In the genomic region with DNA sequence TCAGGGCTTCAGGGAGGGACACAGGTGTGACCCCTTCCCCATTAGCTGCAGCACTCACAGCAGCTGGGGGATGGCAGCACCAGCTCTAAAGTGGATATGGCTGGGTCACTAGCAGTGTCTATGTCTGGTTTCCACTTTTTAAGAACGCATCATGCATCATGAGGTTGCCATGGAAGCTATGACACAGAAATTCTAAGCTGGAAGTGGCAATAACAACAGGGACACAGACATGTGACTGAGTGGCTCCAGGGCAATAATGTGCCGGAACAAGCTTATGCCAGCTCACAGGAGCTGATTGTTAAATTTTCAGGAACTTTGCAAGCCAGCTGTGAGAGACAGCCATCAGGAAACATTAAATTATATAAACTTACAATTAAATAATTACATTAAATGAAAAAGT, we compare ENCODE assay signal across 23 cellular contexts. TPM values are rescaled to one million over a fixed set of nuclear protein-coding genes. Genes with fewer than 3 reads are reported as not detected.
A peak's percentile ranks its signal among the peaks of the same experiment; 100 is the strongest.
DNase-seq lines count a peak whose midpoint lies in the region; ATAC-seq and TF ChIP-seq lines count a peak whose summit lies in the region.
"Had no signal": no experiment of that assay in that cellular context is flagged by ENCODE, and none has a peak within 500 bp of the region (broad histone marks: within the 10 kb centered on the region; RNA-seq: fewer than 3 reads in every experiment).

No MANE protein-coding gene starts in this region.

- peaks cover 52% of the 10 kb centered on the region for H3K4me1 ChIP-seq in muscle layer of colon (ENCODE audit: insufficient read depth, low read length)
- H3K4me1 ChIP-seq: left lung had no signal

- intact Hi-C loops in activated naive CD4-positive, alpha-beta T cell treated with anti-CD3 and anti-CD28 coated beads for 36 hours (cut with micrococcal nuclease) = no loop called here

- no peaks in the 10 kb centered on the region for H3K9me3 ChIP-seq in muscle layer of colon (ENCODE audit: low read length)
- H3K9me3 ChIP-seq: left lung, testis had no signal

- H3K27me3 Mint-ChIP-seq in activated naive CD4-positive, alpha-beta T cell treated with anti-CD3 and anti-CD28 coated beads for 36 hours (ENCODE audit: low read depth) = peaks cover 9% of the 10 kb centered on the region

- no peaks in the 10 kb centered on the region for H3K36me3 ChIP-seq in muscle layer of colon (ENCODE audit: insufficient read depth, low read length)
- H3K36me3 ChIP-seq: left lung had no signal

- no peak overlapping the region for H3K4me3 Mint-ChIP-seq in activated naive CD4-positive, alpha-beta T cell treated with anti-CD3 and anti-CD28 coated beads for 36 hours
- H3K4me3 Mint-ChIP-seq: activated naive CD8-positive, alpha-beta T cell treated with anti-CD3 and anti-CD28 coated beads, Interleukin-2, amount 10 ng/mL, durations not matched to agents 7 days and 5 days; activated T-helper 1 cell treated with anti-CD3 and anti-CD28 coated beads, Interleukin-12 subunit alpha, Interleukin-12 subunit beta, Interleukin-2, Interleukin-4 antibody, amounts not matched to agents 30 ng/mL and 10 ng/mL and 1 ng/mL, durations not matched to agents 14 hours and 24 hours and 36 hours; CD8-positive, alpha-beta memory T cell; neural crest cell; stimulated activated memory B cell treated with anti-CD40 and anti-IgM and Interleukin-4, amounts not matched to agents 10 μg/mL and 1 μg/mL and 100 μg/mL, for 72 hours; T-helper 2 cell treated with Interferon-gamma antibody and Interleukin-4, amounts not matched to agents 5 μg/mL and 100 μg/mL, for 36 hours had no signal

- in situ Hi-C loops in G401 (cut with HindIII; ENCODE audit: low sequenced_read_pairs) = no loop called here

- no peaks in the 10 kb centered on the region for H3K36me3 Mint-ChIP-seq in activated naive CD4-positive, alpha-beta T cell treated with anti-CD3 and anti-CD28 coated beads for 36 hours (ENCODE audit: low read depth)
- H3K36me3 Mint-ChIP-seq: activated naive CD8-positive, alpha-beta T cell treated with anti-CD3 and anti-CD28 coated beads, Interleukin-2, amount 10 ng/mL, durations not matched to agents 7 days and 5 days; CD8-positive, alpha-beta memory T cell; stimulated activated memory B cell treated with anti-CD40 and anti-IgM and Interleukin-4, amounts not matched to agents 10 μg/mL and 1 μg/mL and 100 μg/mL, for 72 hours had no signal

- DNase-seq in G401 (ENCODE audit: low spot score) (peak; percentile 6), coronary artery (ENCODE audit: low spot score) (no peak)
- DNase-seq in activated naive CD4-positive, alpha-beta T cell (lab: John Stamatoyannopoulos, UW) = no peak
- no peak for DNase-seq in activated naive CD4-positive, alpha-beta T cell treated with anti-CD3 and anti-CD28 coated beads for 36 hours
- DNase-seq: activated CD4-positive, alpha-beta T cell treated with anti-CD3 and anti-CD28 coated beads, Interleukin-2, amount 50 U/mL, for 1 hour; activated naive CD8-positive, alpha-beta T cell treated with anti-CD3 and anti-CD28 coated beads, Interleukin-2, amount 10 ng/mL, durations not matched to agents 7 days and 5 days; CD8-positive, alpha-beta memory T cell; effector memory CD4-positive, alpha-beta T cell; KG1; left lung; NCI-H1930; stimulated activated CD4-positive, alpha-beta T cell treated with anti-CD3 and anti-CD28 coated beads, Interleukin-1b, Interleukin-23, amount 100 ng/mL, for 48 hours; testis had no signal

- no peak overlapping the region for H3K27ac Mint-ChIP-seq in activated naive CD4-positive, alpha-beta T cell treated with anti-CD3 and anti-CD28 coated beads for 36 hours
- H3K27ac Mint-ChIP-seq: activated naive CD8-positive, alpha-beta T cell treated with anti-CD3 and anti-CD28 coated beads, Interleukin-2, amount 10 ng/mL, durations not matched to agents 7 days and 5 days; activated T-helper 1 cell treated with anti-CD3 and anti-CD28 coated beads, Interleukin-12 subunit alpha, Interleukin-12 subunit beta, Interleukin-2, Interleukin-4 antibody, amounts not matched to agents 30 ng/mL and 10 ng/mL and 1 ng/mL, durations not matched to agents 14 hours and 24 hours and 36 hours; CD8-positive, alpha-beta memory T cell; stimulated activated memory B cell treated with anti-CD40 and anti-IgM and Interleukin-4, amounts not matched to agents 10 μg/mL and 1 μg/mL and 100 μg/mL, for 72 hours; T-helper 2 cell treated with Interferon-gamma antibody and Interleukin-4, amounts not matched to agents 5 μg/mL and 100 μg/mL, for 36 hours had no signal

- ATAC-seq in HG03354 (IDR thresholded peaks at IDR 0.05; ENCODE audit: poor library complexity, severe bottlenecking, unreplicated experiment) = no peak
- ATAC-seq in HG03342 (IDR thresholded peaks at IDR 0.05; ENCODE audit: unreplicated experiment) = no peak
- ATAC-seq: GM12878; HCT116; left lung; stimulated activated memory B cell treated with anti-CD40 and anti-IgM and Interleukin-4, amounts not matched to agents 10 μg/mL and 1 μg/mL and 100 μg/mL, for 72 hours had no signal

- H3K9ac ChIP-seq in muscle layer of colon (ENCODE audit: low read length) = no peak overlapping the region

- CTCF ChIA-PET in activated naive CD4-positive, alpha-beta T cell treated with anti-CD3 and anti-CD28 coated beads for 36 hours (lab: Charles Lee) = interaction anchor here (1.7 to 2.3 kb wide), 2 partner anchors 12 to 28 kb away, joined by 7 to 27 read pairs; no protein-coding TSS in a partner anchor

- no peaks in the 10 kb centered on the region for H3K27me3 ChIP-seq in muscle layer of colon (ENCODE audit: control insufficient read depth in 1 of 2, insufficient read depth in 2 of 2, low read length in 2 of 2)
- H3K27me3 ChIP-seq: testis had no signal

- peak overlapping the region; percentile 43 for H3K27ac ChIP-seq in 22Rv1
- peak overlapping the region; percentile 61 to 63 for H3K27ac ChIP-seq in coronary artery
- peak overlapping the region; percentile 66 for H3K27ac ChIP-seq in muscle layer of colon (ENCODE audit: low read depth, low read length)
- H3K27ac ChIP-seq: left lung, testis had no signal

- H3K4me3 ChIP-seq in coronary artery (no peak overlapping the region), muscle layer of colon (ENCODE audit: low read depth in 1 of 2, low read length in 2 of 2) (no peak overlapping the region)
- H3K4me3 ChIP-seq: GM12878, left lung, testis had no signal

- no peak for TF ChIP-seq CTCF in 22Rv1 (IDR thresholded peaks at IDR 0.05)
- no peak for TF ChIP-seq CTCF in coronary artery (IDR thresholded peaks at IDR 0.05)

- no peaks in the 10 kb centered on the region for H3K9me3 Mint-ChIP-seq in activated naive CD4-positive, alpha-beta T cell treated with anti-CD3 and anti-CD28 coated beads for 36 hours
- H3K9me3 Mint-ChIP-seq: activated naive CD8-positive, alpha-beta T cell treated with anti-CD3 and anti-CD28 coated beads, Interleukin-2, amount 10 ng/mL, durations not matched to agents 7 days and 5 days; activated T-helper 1 cell treated with anti-CD3 and anti-CD28 coated beads, Interleukin-12 subunit alpha, Interleukin-12 subunit beta, Interleukin-2, Interleukin-4 antibody, amounts not matched to agents 30 ng/mL and 10 ng/mL and 1 ng/mL, durations not matched to agents 14 hours and 24 hours and 36 hours; CD8-positive, alpha-beta memory T cell; neural crest cell; stimulated activated memory B cell treated with anti-CD40 and anti-IgM and Interleukin-4, amounts not matched to agents 10 μg/mL and 1 μg/mL and 100 μg/mL, for 72 hours; T-helper 2 cell treated with Interferon-gamma antibody and Interleukin-4, amounts not matched to agents 5 μg/mL and 100 μg/mL, for 36 hours had no signal

- H3K4me1 Mint-ChIP-seq in activated naive CD4-positive, alpha-beta T cell treated with anti-CD3 and anti-CD28 coated beads for 36 hours (ENCODE audit: low read depth) = no peaks in the 10 kb centered on the region
- H3K4me1 Mint-ChIP-seq: activated naive CD8-positive, alpha-beta T cell treated with anti-CD3 and anti-CD28 coated beads, Interleukin-2, amount 10 ng/mL, durations not matched to agents 7 days and 5 days; CD8-positive, alpha-beta memory T cell; stimulated activated memory B cell treated with anti-CD40 and anti-IgM and Interleukin-4, amounts not matched to agents 10 μg/mL and 1 μg/mL and 100 μg/mL, for 72 hours had no signal

RNA-seq across cellular contexts. Expression of a gene that starts 51.2 kb away (rescaled TPM):
- total RNA-seq in G401 (2014; rRNA removed; shearing (Covaris generic)) = not detected in 2 replicates
- under 1 TPM; 0.10 to 0.20 TPM for total RNA-seq in activated naive CD4-positive, alpha-beta T cell treated with anti-CD3 and anti-CD28 coated beads for 36 hours
